Comparison of ENCODE assay signal across 8 cellular contexts in genomic region chr1:145926706-145927072, GRCh38. TPM values are rescaled to one million over a fixed set of nuclear protein-coding genes. Genes with fewer than 3 reads are reported as not detected.
DNase-seq lines count a peak whose midpoint lies in the region; ATAC-seq, FAIRE-seq and TF ChIP-seq lines count a peak whose summit lies in the region.

No MANE protein-coding gene starts in this region.

- no peak for TF ChIP-seq POLR2A in A549 (IDR thresholded peaks at IDR 0.05; ENCODE audit: low read length)
- no peak for TF ChIP-seq POLR2A in HCT116 (IDR thresholded peaks at IDR 0.05; ENCODE audit: borderline replicate concordance, extremely low read depth, insufficient read depth, insufficient read length)

- WGBS in A549 (ENCODE audit: missing lambda C conversion rate) = 6% methylated on average over 18 of the region's 18 CpGs

- no peak for FAIRE-seq in A549 (lab: Jason Lieb, UNC)

- H3K9me2 ChIP-seq in HCT116 (ENCODE audit: insufficient read depth) = no peaks in the 10 kb centered on the region

- H3K4me1 ChIP-seq in A549 (peaks cover 10% of the 10 kb centered on the region; the same call in 2 of the 3 replicates), HCT116 (ENCODE audit: control insufficient read depth in 1 of 2, insufficient read depth in 2 of 2, low read length in 2 of 2) (peaks cover 9 to 18% of the 10 kb centered on the region in 2 experiments; a peak in 3 of 4 replicates), foreskin keratinocyte (no peaks in the 10 kb centered on the region)

- no peaks in the 10 kb centered on the region for H3K27me3 ChIP-seq in HCT116 (ENCODE audit: insufficient read depth, low read length)
- no peaks in the 10 kb centered on the region for H3K27me3 ChIP-seq in foreskin keratinocyte

- no peak for DNase-seq in A549 (ENCODE audit: low read depth in 1 of 2, low spot score in 1 of 2)
- no peak for DNase-seq in HCT116 (ENCODE audit: low read depth, low spot score)
- DNase-seq in activated CD4-positive, alpha-beta T cell treated with anti-CD3 and anti-CD28 coated beads, Interleukin-2, amount 50 U/mL, for 24 hours (ENCODE audit: low read depth in 1 of 2, low spot score in 1 of 2) = peak; percentile 41 to 45
- DNase-seq in foreskin keratinocyte = no peak
- DNase-seq in stimulated activated CD4-positive, alpha-beta T cell treated with anti-CD3 and anti-CD28 coated beads, Interleukin-1b, Interleukin-23, amount 100 ng/mL, for 24 hours (ENCODE audit: low read depth in 4 of 4, low spot score in 1 of 4) = peak in 3 of 4 experiments; percentile 18 to 48 (median 32)
- no peak for DNase-seq in NCI-H146 treated with DMSO at 0.1 percent for 48 hours (lab: John Stamatoyannopoulos, UW; ENCODE audit: unreplicated experiment)
- DNase-seq in NCI-H1048 (lab: John Stamatoyannopoulos, UW) = no peak

- peaks cover 16% of the 10 kb centered on the region for H3K79me2 ChIP-seq in HCT116 (ENCODE audit: insufficient read depth, low read length)

- CTCF ChIA-PET in A549 (lab: Yijun Ruan, JAX) (interaction anchor here (0.7 to 6.2 kb wide), 13 partner anchors 8 to 81 kb away, joined by 3 to 41 read pairs (median 9); partner anchors contain the start of genes ANKRD34A, LIX1L, NUDT17 and PEX11B), HCT116 (lab: Charles Lee) (interaction anchor here (1.3 to 2.1 kb wide), 5 partner anchors 12 to 81 kb away, joined by 4 to 11 read pairs (median 6); partner anchors contain the start of genes ANKRD34A, PIAS3 and POLR3GL)

- peak overlapping the region; percentile 97 for H3K9ac ChIP-seq in HCT116 (ENCODE audit: low read length)

- ATAC-seq in A549 (peak; percentile 19 to 44; a peak in 5 of 6 replicates), HCT116 (peak; percentile 31), foreskin keratinocyte (peak; percentile 27), HG03097 (IDR thresholded peaks at IDR 0.05; ENCODE audit: low FRiP score, unreplicated experiment) (no peak)

- RAD21 ChIA-PET in HCT116 (lab: Charles Lee; ENCODE audit: low non-redundant PET in 1 of 2, low total read pairs in 2 of 2, uncharacterized antibody in 2 of 2, unreplicated experiment in 2 of 2) = interaction anchor here in 1 of 2 experiments (1.5 kb wide), 1 partner anchor 35 kb away, joined by 5 read pairs; no protein-coding TSS in a partner anchor

- H3K9me3 ChIP-seq in A549 (no peaks in the 10 kb centered on the region), HCT116 (ENCODE audit: control insufficient read depth in 1 of 2, insufficient read depth in 1 of 2, low read depth in 1 of 2, low read length in 2 of 2) (no peaks in the 10 kb centered on the region)

- intact Hi-C loops in HCT116 (cut with micrococcal nuclease) = no loop called here

- no peaks in the 10 kb centered on the region for H4K20me1 ChIP-seq in HCT116 (ENCODE audit: insufficient read depth)

- H3K4me3 ChIP-seq in A549 (peak overlapping the region; percentile 84), HCT116 (replicated peaks in 1 of 2; ENCODE audit: low read depth in 1 of 2, low read length in 2 of 2) (peak overlapping the region; percentile 86 to 88)

- H3K36me3 ChIP-seq in HCT116 (ENCODE audit: control insufficient read depth in 1 of 2, insufficient read depth in 2 of 2, low read length in 2 of 2) = peaks cover 6 to 8% of the 10 kb centered on the region in 2 experiments; a peak in 3 of 4 replicates

- peak overlapping the region; percentile 97 for H3K27ac ChIP-seq in A549
- H3K27ac ChIP-seq in HCT116 (ENCODE audit: low read depth, low read length) = peak overlapping the region; percentile 99
- H3K27ac ChIP-seq in foreskin keratinocyte = peak overlapping the region; percentile 94

- TF ChIP-seq CTCF in A549 (IDR thresholded peaks at IDR 0.05) = no peak
- TF ChIP-seq CTCF in HCT116 (IDR thresholded peaks at IDR 0.05 in 2 of 3, conservative IDR thresholded peaks at IDR 0.05 in 1 of 3; ENCODE audit: borderline replicate concordance in 1 of 3, insufficient read depth in 1 of 3, low read depth in 2 of 3, low read length in 2 of 3) = no peak
- no peak for TF ChIP-seq CTCF in foreskin keratinocyte (conservative IDR thresholded peaks at IDR 0.05)

- peak overlapping the region; percentile 79 for H3K4me2 ChIP-seq in A549
- peak overlapping the region; percentile 81 for H3K4me2 ChIP-seq in HCT116 (ENCODE audit: low read length)

- TF ChIP-seq EP300 in A549 (IDR thresholded peaks at IDR 0.05) = no peak

- POLR2A ChIA-PET in A549 (lab: Yijun Ruan, JAX) = interaction anchor here (1.0 to 3.3 kb wide), 14 partner anchors 12 to 90 kb away, joined by 3 to 62 read pairs (median 6); partner anchors contain the start of genes ANKRD34A, LIX1L, NUDT17 and PIAS3
- POLR2A ChIA-PET in HCT116 (lab: Charles Lee) = interaction anchor here (0.9 to 2.1 kb wide), 12 partner anchors 10 to 125 kb away, joined by 3 to 22 read pairs (median 6); partner anchors contain the start of genes ANKRD34A, ANKRD35, LIX1L and PIAS3

- TF ChIP-seq RAD21 in A549 (conservative IDR thresholded peaks at IDR 0.05 in 1 of 2, IDR thresholded peaks at IDR 0.05 in 1 of 2) = no peak
- no peak for TF ChIP-seq RAD21 in HCT116 (IDR thresholded peaks at IDR 0.05; ENCODE audit: low read depth)

- BruUV-seq in HCT116 (replicated peaks; lab: Mats Ljungman, UMichigan) = TSS peak; percentile 80

- no peak overlapping the region for H2AFZ ChIP-seq in HCT116 (ENCODE audit: low read depth, low read length, poor library complexity, severe bottlenecking)

TF ChIP-seq in A549, 52 proteins besides CTCF, POLR2A, EP300 and RAD21 (continues in another document):
- TF ChIP-seq RNF2 (IDR thresholded peaks at IDR 0.05; ENCODE audit: borderline replicate concordance, low read depth) (no peak), CHD4 (IDR thresholded peaks at IDR 0.05; ENCODE audit: borderline replicate concordance) (no peak), NFE2L2 (conservative IDR thresholded peaks at IDR 0.05; ENCODE audit: low read length) (no peak), TP53 (CRISPR knock-in tag; IDR thresholded peaks at IDR 0.05) (no peak), PHF8 (IDR thresholded peaks at IDR 0.05; ENCODE audit: borderline replicate concordance, low read depth) (no peak), HOXA7 (CRISPR knock-in tag; IDR thresholded peaks at IDR 0.05) (no peak)

TF ChIP-seq in HCT116, 20 proteins besides CTCF, POLR2A, EP300 and RAD21:
- TF ChIP-seq YY1 (IDR thresholded peaks at IDR 0.05; ENCODE audit: extremely low read depth, insufficient replicate concordance, low read depth, low read length) (no peak), ZNF274 (IDR thresholded peaks at IDR 0.05; ENCODE audit: low read depth, low read length) (no peak), TCF7L2 (IDR thresholded peaks at IDR 0.05; ENCODE audit: borderline replicate concordance, extremely low read depth, insufficient read depth, insufficient read length) (no peak), CBX3 (IDR thresholded peaks at IDR 0.05; ENCODE audit: low read depth) (peak; percentile 4; the same call in 1 of the 2 replicates), EZH2phosphoT487 (IDR thresholded peaks at IDR 0.05; ENCODE audit: borderline replicate concordance) (no peak), ELF1 (IDR thresholded peaks at IDR 0.05; ENCODE audit: borderline replicate concordance, low read depth) (no peak)
TF ChIP-seq in HCT116: peak in this region for 1.

RNA-seq across cellular contexts. Expression of gene RBM8A, which starts 0.6 kb away (rescaled TPM):
- polyA plus RNA-seq in A549 (2011; rRNA removed) (152 and 281 TPM in 2 replicates), A549 (2017; fragmentation: RNase III; extraction: RNeasy Plus Mini Kit Qiagen cat#74134 plus additional on column Dnase treatment) (240 to 278 TPM (median 245 TPM) in 3 replicates), foreskin keratinocyte (227 and 256 TPM in 2 replicates)
- 135 and 262 TPM in 2 replicates for polyA plus RNA-seq in A549 (2012; cell fraction: cytosol; rRNA removed)
- 59.1 and 116 TPM in 2 replicates for polyA plus RNA-seq in A549 (2012; cell fraction: nucleus; rRNA removed)
- polyA minus RNA-seq in A549 (2011; rRNA and poly(A)+ RNA removed) = 53.0 and 54.2 TPM in 2 replicates
- total RNA-seq in HCT116 (2021; ENCODE audit: unreplicated experiment) (195 TPM), foreskin keratinocyte (174 and 204 TPM in 2 replicates)
- polyA plus RNA-seq in HCT116 (2012) = 234 and 261 TPM in 2 replicates

RNA-seq across cellular contexts. Expression of gene PEX11B, which starts 8.2 kb away (rescaled TPM):
- 35.5 and 40.6 TPM in 2 replicates for polyA plus RNA-seq in A549 (2011; rRNA removed)
- polyA plus RNA-seq in A549 (2012; cell fraction: cytosol; rRNA removed) = 12.4 and 13.7 TPM in 2 replicates
- 8.0 and 11.3 TPM in 2 replicates for polyA plus RNA-seq in A549 (2012; cell fraction: nucleus; rRNA removed)
- polyA plus RNA-seq in A549 (2017; fragmentation: RNase III; extraction: RNeasy Plus Mini Kit Qiagen cat#74134 plus additional on column Dnase treatment) = 13.9 to 15.2 TPM (median 14.2 TPM) in 3 replicates
- 15.0 and 15.8 TPM in 2 replicates for polyA minus RNA-seq in A549 (2011; rRNA and poly(A)+ RNA removed)
- total RNA-seq in HCT116 (2021; ENCODE audit: unreplicated experiment) = 20.9 TPM
- polyA plus RNA-seq in HCT116 (2012) = 15.2 and 18.3 TPM in 2 replicates
- 25.4 and 26.8 TPM in 2 replicates for total RNA-seq in foreskin keratinocyte
- 31.4 and 32.6 TPM in 2 replicates for polyA plus RNA-seq in foreskin keratinocyte

RNA-seq across cellular contexts. Expression of gene ITGA10, which starts 16.8 kb away (rescaled TPM):
- polyA plus RNA-seq in A549 (2011; rRNA removed) (0.68 and 1.1 TPM in 2 replicates), A549 (2017; fragmentation: RNase III; extraction: RNeasy Plus Mini Kit Qiagen cat#74134 plus additional on column Dnase treatment) (0.62 to 1.2 TPM (median 1.1 TPM) in 3 replicates), foreskin keratinocyte (0.31 and 0.59 TPM in 2 replicates)
- polyA plus RNA-seq in A549 (2012; cell fraction: cytosol; rRNA removed) = 0.17 and 0.19 TPM in 2 replicates
- polyA plus RNA-seq in A549 (2012; cell fraction: nucleus; rRNA removed) = 0.80 and 1.0 TPM in 2 replicates
- 0.58 and 1.1 TPM in 2 replicates for polyA minus RNA-seq in A549 (2011; rRNA and poly(A)+ RNA removed)
- total RNA-seq in HCT116 (2021; ENCODE audit: unreplicated experiment) (0.86 TPM), foreskin keratinocyte (0.78 and 1.1 TPM in 2 replicates)
- 0.55 and 0.91 TPM in 2 replicates for polyA plus RNA-seq in HCT116 (2012)

RNA-seq across cellular contexts. Expression of gene LIX1L, which starts 31.1 kb away (rescaled TPM):
- polyA plus RNA-seq in A549 (2011; rRNA removed) = 33.0 and 35.8 TPM in 2 replicates
- 16.2 and 18.8 TPM in 2 replicates for polyA plus RNA-seq in A549 (2012; cell fraction: cytosol; rRNA removed)
- 6.8 and 10.8 TPM in 2 replicates for polyA plus RNA-seq in A549 (2012; cell fraction: nucleus; rRNA removed)
- 8.6 to 10.5 TPM (median 10.1 TPM) in 3 replicates for polyA plus RNA-seq in A549 (2017; fragmentation: RNase III; extraction: RNeasy Plus Mini Kit Qiagen cat#74134 plus additional on column Dnase treatment)
- polyA minus RNA-seq in A549 (2011; rRNA and poly(A)+ RNA removed) = 15.9 and 18.4 TPM in 2 replicates
- 12.4 TPM for total RNA-seq in HCT116 (2021; ENCODE audit: unreplicated experiment)
- 4.7 and 5.6 TPM in 2 replicates for polyA plus RNA-seq in HCT116 (2012)
- total RNA-seq in foreskin keratinocyte = 18.8 and 21.7 TPM in 2 replicates
- 11.7 TPM in 2 replicates for polyA plus RNA-seq in foreskin keratinocyte

RNA-seq across cellular contexts. Expression of gene ANKRD34A, which starts 37.7 kb away (rescaled TPM):
- polyA plus RNA-seq in A549 (2011; rRNA removed) (0.30 and 0.34 TPM in 2 replicates), A549 (2017; fragmentation: RNase III; extraction: RNeasy Plus Mini Kit Qiagen cat#74134 plus additional on column Dnase treatment) (0.25 to 0.59 TPM (median 0.39 TPM) in 3 replicates), foreskin keratinocyte (1.2 TPM in 2 replicates)
- 0.17 and 0.29 TPM in 2 replicates for polyA plus RNA-seq in A549 (2012; cell fraction: cytosol; rRNA removed)
- 0.50 and 0.79 TPM in 2 replicates for polyA plus RNA-seq in A549 (2012; cell fraction: nucleus; rRNA removed)
- 0.15 and 0.33 TPM in 2 replicates for polyA minus RNA-seq in A549 (2011; rRNA and poly(A)+ RNA removed)
- total RNA-seq in HCT116 (2021; ENCODE audit: unreplicated experiment) (1.1 TPM), foreskin keratinocyte (1.0 and 1.1 TPM in 2 replicates)
- 0.95 and 0.97 TPM in 2 replicates for polyA plus RNA-seq in HCT116 (2012)

Comparison
In these comparisons a context has a peak if more than half of its experiments do, and no peak if none do; other contexts are left out.
1. DNase-seq: peak in activated CD4-positive, alpha-beta T cell treated with anti-CD3 and anti-CD28 coated beads, Interleukin-2, amount 50 U/mL, for 24 hours (2 of 2) and stimulated activated CD4-positive, alpha-beta T cell treated with anti-CD3 and anti-CD28 coated beads, Interleukin-1b, Interleukin-23, amount 100 ng/mL, for 24 hours (3 of 4); none in A549 (0 of 2), HCT116 (single experiment), foreskin keratinocyte (0 of 2), NCI-H146 treated with DMSO at 0.1 percent for 48 hours (single experiment) and NCI-H1048 (single experiment).
2. Peak in every context shown above with its lines, with median percentiles within 50 percentile points of each other: H3K27ac ChIP-seq.